Comparison of ENCODE assay signal across 11 cellular contexts in the genomic region with DNA sequence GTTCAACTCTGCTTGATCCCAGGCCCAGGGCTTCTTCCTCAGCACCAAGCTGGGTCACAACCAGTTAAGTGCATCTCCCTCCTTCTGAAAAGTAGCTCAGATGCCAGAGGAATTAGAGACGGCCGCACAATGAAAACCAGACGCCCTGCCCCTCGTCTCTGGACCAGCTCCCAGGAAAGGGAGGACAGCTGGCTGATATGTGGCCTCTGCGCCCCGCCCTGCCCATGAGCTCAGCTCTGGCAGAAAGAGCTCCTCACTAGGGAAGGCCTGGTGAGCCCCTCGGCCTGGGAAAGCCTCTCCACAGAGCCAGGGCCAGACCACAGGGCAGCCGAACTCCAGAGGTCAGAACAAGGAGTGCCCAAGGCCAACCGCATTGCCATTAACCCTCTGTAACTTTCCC. TPM values are rescaled to one million over a fixed set of nuclear protein-coding genes. Genes with fewer than 3 reads are reported as not detected.
DNase-seq lines count a peak whose midpoint lies in the region; ATAC-seq and TF ChIP-seq lines count a peak whose summit lies in the region.
"Had no signal": no experiment of that assay in that cellular context is flagged by ENCODE, and none has a peak within 500 bp of the region (broad histone marks: within the 10 kb centered on the region; RNA-seq: fewer than 3 reads in every experiment).

No MANE protein-coding gene starts in this region.

- H3K4me1 ChIP-seq in mucosa of stomach (ENCODE audit: control insufficient read depth, insufficient read depth, low read length), result peaks cover 43% of the 10 kb centered on the region
- H3K4me1 ChIP-seq in uterus, result peaks cover 34 to 56% of the 10 kb centered on the region in 2 donors

- no peaks in the 10 kb centered on the region for H3K36me3 Mint-ChIP-seq in activated T-cell treated with anti-CD3 and anti-CD28 coated beads, Interleukin-2, amount 50 U/mL, for 72 hours (ENCODE audit: insufficient read depth in 2 of 2)

- TF ChIP-seq CTCF in uterus (IDR thresholded peaks at IDR 0.05), result no peak

- H3K9ac ChIP-seq in mucosa of stomach (ENCODE audit: low read length), result peak overlapping the region; percentile 31

- H3K27me3 ChIP-seq in mucosa of stomach (ENCODE audit: control insufficient read depth, insufficient read depth, low read length) (peaks cover 3% of the 10 kb centered on the region), uterus (no peaks in the 10 kb centered on the region)

- peak overlapping the region; percentile 63 for H3K27ac Mint-ChIP-seq in activated T-cell treated with anti-CD3 and anti-CD28 coated beads, Interleukin-2, amount 50 U/mL, for 72 hours

- DNase-seq in activated T-cell treated with anti-CD3 and anti-CD28 coated beads, Interleukin-2, amount 50 U/mL, for 72 hours, result no peak
- no peak for DNase-seq in activated T-cell treated with anti-CD3 and anti-CD28 coated beads for 4 hours
- DNase-seq in fibroblast of gingiva (ENCODE audit: low read depth), result peak; percentile 90
- DNase-seq in uterus, result peak; percentile 93 to 94
- no peak for DNase-seq in GM19238 (ENCODE audit: insufficient read length, low spot score)
- DNase-seq in NCI-H128 (lab: John Stamatoyannopoulos, UW; ENCODE audit: unreplicated experiment), result no peak
- DNase-seq: AML-193 had no signal

- H3K36me3 ChIP-seq in mucosa of stomach (ENCODE audit: control insufficient read depth, insufficient read depth, low read length) (no peaks in the 10 kb centered on the region), uterus (no peaks in the 10 kb centered on the region)

- TF ChIP-seq POLR2A in uterus (IDR thresholded peaks at IDR 0.05), result peak in 1 of 2 donors; percentile 24

- no peaks in the 10 kb centered on the region for H3K9me3 Mint-ChIP-seq in activated T-cell treated with anti-CD3 and anti-CD28 coated beads, Interleukin-2, amount 50 U/mL, for 72 hours
- H3K9me3 Mint-ChIP-seq: neural crest cell had no signal

- H3K9me3 ChIP-seq in mucosa of stomach (ENCODE audit: control insufficient read depth, low read length) (no peaks in the 10 kb centered on the region), uterus (no peaks in the 10 kb centered on the region)

- peak overlapping the region; percentile 81 to 84 for H3K27ac ChIP-seq in uterus

- intact Hi-C loops in uterus (cut with DNase I; ENCODE audit: low total_unique reads), result no loop called here

- ATAC-seq in activated T-cell treated with anti-CD3 and anti-CD28 coated beads, Interleukin-2, amount 50 U/mL, for 72 hours (replicated peaks in 1 of 2), result no peak
- ATAC-seq in GM18907 (IDR thresholded peaks at IDR 0.05; ENCODE audit: unreplicated experiment), result no peak

- H3K27me3 Mint-ChIP-seq in activated T-cell treated with anti-CD3 and anti-CD28 coated beads, Interleukin-2, amount 50 U/mL, for 72 hours (ENCODE audit: low read depth), result no peaks in the 10 kb centered on the region

- H3K4me1 Mint-ChIP-seq in activated T-cell treated with anti-CD3 and anti-CD28 coated beads, Interleukin-2, amount 50 U/mL, for 72 hours (ENCODE audit: low read depth), result peaks cover 46% of the 10 kb centered on the region

- no peak overlapping the region for H3K4me3 ChIP-seq in mucosa of stomach (ENCODE audit: low read length)
- H3K4me3 ChIP-seq in uterus, result no peak overlapping the region

- peak overlapping the region; percentile 68 to 81 for H3K4me3 Mint-ChIP-seq in activated T-cell treated with anti-CD3 and anti-CD28 coated beads, Interleukin-2, amount 50 U/mL, for 72 hours
- H3K4me3 Mint-ChIP-seq: neural crest cell had no signal

RNA-seq across cellular contexts. Expression of gene SCGB1A1, which starts 18.1 kb away (rescaled TPM):
- not detected for total RNA-seq in activated T-cell treated with anti-CD3 and anti-CD28 coated beads, Interleukin-2, amount 50 U/mL, for 72 hours
- total RNA-seq in uterus, result not detected
- total RNA-seq: H1, neural crest cell had no signal

Comparison
In these comparisons a context has a peak if more than half of its experiments do, and no peak if none do; other contexts are left out.
1. DNase-seq: peak in fibroblast of gingiva (single experiment) and uterus (2 of 2); none in activated T-cell treated with anti-CD3 and anti-CD28 coated beads, Interleukin-2, amount 50 U/mL, for 72 hours (0 of 2), activated T-cell treated with anti-CD3 and anti-CD28 coated beads for 4 hours (single experiment), GM19238 (single experiment) and NCI-H128 (single experiment).